ENCODE assay signal across 2 cellular contexts in the genomic region with DNA sequence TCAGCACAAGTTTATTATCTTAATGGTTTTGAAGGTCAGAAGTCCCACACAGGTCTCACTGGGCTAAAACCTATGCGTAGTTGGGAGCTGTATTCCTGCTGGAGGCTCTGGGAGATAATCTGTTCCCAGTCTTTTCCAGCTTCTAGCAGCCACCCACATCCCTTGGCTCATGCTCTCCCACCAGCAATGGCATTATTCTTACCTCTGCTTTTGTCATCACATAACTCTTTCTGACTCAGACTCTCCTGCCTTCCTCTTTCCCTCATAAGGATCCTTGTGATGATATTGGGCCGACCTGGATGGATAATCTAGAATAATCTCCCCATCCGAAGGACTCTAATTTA.
TF ChIP-seq lines count a peak whose summit lies in the region.

No MANE protein-coding gene starts in this region.

TF ChIP-seq in SK-N-SH, 30 proteins besides CTCF, POLR2A, EP300 and RAD21 (continued from another document):
- TF ChIP-seq, protein P1, sequence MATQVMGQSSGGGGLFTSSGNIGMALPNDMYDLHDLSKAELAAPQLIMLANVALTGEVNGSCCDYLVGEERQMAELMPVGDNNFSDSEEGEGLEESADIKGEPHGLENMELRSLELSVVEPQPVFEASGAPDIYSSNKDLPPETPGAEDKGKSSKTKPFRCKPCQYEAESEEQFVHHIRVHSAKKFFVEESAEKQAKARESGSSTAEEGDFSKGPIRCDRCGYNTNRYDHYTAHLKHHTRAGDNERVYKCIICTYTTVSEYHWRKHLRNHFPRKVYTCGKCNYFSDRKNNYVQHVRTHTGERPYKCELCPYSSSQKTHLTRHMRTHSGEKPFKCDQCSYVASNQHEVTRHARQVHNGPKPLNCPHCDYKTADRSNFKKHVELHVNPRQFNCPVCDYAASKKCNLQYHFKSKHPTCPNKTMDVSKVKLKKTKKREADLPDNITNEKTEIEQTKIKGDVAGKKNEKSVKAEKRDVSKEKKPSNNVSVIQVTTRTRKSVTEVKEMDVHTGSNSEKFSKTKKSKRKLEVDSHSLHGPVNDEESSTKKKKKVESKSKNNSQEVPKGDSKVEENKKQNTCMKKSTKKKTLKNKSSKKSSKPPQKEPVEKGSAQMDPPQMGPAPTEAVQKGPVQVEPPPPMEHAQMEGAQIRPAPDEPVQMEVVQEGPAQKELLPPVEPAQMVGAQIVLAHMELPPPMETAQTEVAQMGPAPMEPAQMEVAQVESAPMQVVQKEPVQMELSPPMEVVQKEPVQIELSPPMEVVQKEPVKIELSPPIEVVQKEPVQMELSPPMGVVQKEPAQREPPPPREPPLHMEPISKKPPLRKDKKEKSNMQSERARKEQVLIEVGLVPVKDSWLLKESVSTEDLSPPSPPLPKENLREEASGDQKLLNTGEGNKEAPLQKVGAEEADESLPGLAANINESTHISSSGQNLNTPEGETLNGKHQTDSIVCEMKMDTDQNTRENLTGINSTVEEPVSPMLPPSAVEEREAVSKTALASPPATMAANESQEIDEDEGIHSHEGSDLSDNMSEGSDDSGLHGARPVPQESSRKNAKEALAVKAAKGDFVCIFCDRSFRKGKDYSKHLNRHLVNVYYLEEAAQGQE (IDR thresholded peaks at IDR 0.05; ENCODE audit: low read depth, low read length): no peak
- TF ChIP-seq RFX5 (IDR thresholded peaks at IDR 0.05; ENCODE audit: low read length): no peak
- TF ChIP-seq SMC3 (IDR thresholded peaks at IDR 0.05; ENCODE audit: low read depth, low read length): no peak
- no peak for TF ChIP-seq JUND (IDR thresholded peaks at IDR 0.05)
- TF ChIP-seq FOSL2 (IDR thresholded peaks at IDR 0.05; ENCODE audit: borderline replicate concordance, low read depth): no peak
- TF ChIP-seq, protein P2, sequence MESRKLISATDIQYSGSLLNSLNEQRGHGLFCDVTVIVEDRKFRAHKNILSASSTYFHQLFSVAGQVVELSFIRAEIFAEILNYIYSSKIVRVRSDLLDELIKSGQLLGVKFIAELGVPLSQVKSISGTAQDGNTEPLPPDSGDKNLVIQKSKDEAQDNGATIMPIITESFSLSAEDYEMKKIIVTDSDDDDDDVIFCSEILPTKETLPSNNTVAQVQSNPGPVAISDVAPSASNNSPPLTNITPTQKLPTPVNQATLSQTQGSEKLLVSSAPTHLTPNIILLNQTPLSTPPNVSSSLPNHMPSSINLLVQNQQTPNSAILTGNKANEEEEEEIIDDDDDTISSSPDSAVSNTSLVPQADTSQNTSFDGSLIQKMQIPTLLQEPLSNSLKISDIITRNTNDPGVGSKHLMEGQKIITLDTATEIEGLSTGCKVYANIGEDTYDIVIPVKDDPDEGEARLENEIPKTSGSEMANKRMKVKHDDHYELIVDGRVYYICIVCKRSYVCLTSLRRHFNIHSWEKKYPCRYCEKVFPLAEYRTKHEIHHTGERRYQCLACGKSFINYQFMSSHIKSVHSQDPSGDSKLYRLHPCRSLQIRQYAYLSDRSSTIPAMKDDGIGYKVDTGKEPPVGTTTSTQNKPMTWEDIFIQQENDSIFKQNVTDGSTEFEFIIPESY (IDR thresholded peaks at IDR 0.05; ENCODE audit: borderline replicate concordance, low read depth): no peak
- no peak for TF ChIP-seq RXRA (IDR thresholded peaks at IDR 0.05; ENCODE audit: borderline replicate concordance, low read depth)
- TF ChIP-seq FOXM1 (IDR thresholded peaks at IDR 0.05; ENCODE audit: low read depth): no peak

TF ChIP-seq in SK-N-SH treated with all-trans-retinoic acid at 6 μM for 48 hours, 23 proteins besides CTCF, POLR2A, EP300 and RAD21 (continued from another document):
- TF ChIP-seq, protein P3, sequence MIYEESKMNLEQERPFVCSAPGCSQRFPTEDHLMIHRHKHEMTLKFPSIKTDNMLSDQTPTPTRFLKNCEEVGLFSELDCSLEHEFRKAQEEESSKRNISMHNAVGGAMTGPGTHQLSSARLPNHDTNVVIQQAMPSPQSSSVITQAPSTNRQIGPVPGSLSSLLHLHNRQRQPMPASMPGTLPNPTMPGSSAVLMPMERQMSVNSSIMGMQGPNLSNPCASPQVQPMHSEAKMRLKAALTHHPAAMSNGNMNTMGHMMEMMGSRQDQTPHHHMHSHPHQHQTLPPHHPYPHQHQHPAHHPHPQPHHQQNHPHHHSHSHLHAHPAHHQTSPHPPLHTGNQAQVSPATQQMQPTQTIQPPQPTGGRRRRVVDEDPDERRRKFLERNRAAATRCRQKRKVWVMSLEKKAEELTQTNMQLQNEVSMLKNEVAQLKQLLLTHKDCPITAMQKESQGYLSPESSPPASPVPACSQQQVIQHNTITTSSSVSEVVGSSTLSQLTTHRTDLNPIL (CRISPR knock-in tag; IDR thresholded peaks at IDR 0.05; ENCODE audit: low read depth): no peak
- TF ChIP-seq TCF4 (CRISPR knock-in tag; IDR thresholded peaks at IDR 0.05; ENCODE audit: borderline replicate concordance) (no peak), BACH2 (CRISPR knock-in tag; IDR thresholded peaks at IDR 0.05; ENCODE audit: borderline replicate concordance) (no peak), POU6F1 (CRISPR knock-in tag; IDR thresholded peaks at IDR 0.05; ENCODE audit: borderline replicate concordance, low read depth) (no peak), SNAI2 (CRISPR knock-in tag; IDR thresholded peaks at IDR 0.05) (no peak), ISL1 (CRISPR knock-in tag; IDR thresholded peaks at IDR 0.05) (no peak), CSDC2 (CRISPR knock-in tag; IDR thresholded peaks at IDR 0.05) (no peak), ZC3H10 (CRISPR knock-in tag; IDR thresholded peaks at IDR 0.05) (no peak), ZNF565 (CRISPR knock-in tag; conservative IDR thresholded peaks at IDR 0.05; ENCODE audit: low read depth) (no peak), ZFP30 (CRISPR knock-in tag; IDR thresholded peaks at IDR 0.05) (no peak), ESRRG (CRISPR knock-in tag; IDR thresholded peaks at IDR 0.05) (no peak), GLIS3 (CRISPR knock-in tag; IDR thresholded peaks at IDR 0.05) (no peak), PPARA (CRISPR knock-in tag; IDR thresholded peaks at IDR 0.05; ENCODE audit: borderline replicate concordance) (no peak), ZNF70 (CRISPR knock-in tag; IDR thresholded peaks at IDR 0.05) (no peak), RARB (CRISPR knock-in tag; IDR thresholded peaks at IDR 0.05) (no peak), TOX (CRISPR knock-in tag; IDR thresholded peaks at IDR 0.05; ENCODE audit: borderline replicate concordance) (no peak)
- TF ChIP-seq, protein P4, sequence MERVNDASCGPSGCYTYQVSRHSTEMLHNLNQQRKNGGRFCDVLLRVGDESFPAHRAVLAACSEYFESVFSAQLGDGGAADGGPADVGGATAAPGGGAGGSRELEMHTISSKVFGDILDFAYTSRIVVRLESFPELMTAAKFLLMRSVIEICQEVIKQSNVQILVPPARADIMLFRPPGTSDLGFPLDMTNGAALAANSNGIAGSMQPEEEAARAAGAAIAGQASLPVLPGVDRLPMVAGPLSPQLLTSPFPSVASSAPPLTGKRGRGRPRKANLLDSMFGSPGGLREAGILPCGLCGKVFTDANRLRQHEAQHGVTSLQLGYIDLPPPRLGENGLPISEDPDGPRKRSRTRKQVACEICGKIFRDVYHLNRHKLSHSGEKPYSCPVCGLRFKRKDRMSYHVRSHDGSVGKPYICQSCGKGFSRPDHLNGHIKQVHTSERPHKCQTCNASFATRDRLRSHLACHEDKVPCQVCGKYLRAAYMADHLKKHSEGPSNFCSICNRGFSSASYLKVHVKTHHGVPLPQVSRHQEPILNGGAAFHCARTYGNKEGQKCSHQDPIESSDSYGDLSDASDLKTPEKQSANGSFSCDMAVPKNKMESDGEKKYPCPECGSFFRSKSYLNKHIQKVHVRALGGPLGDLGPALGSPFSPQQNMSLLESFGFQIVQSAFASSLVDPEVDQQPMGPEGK (CRISPR knock-in tag; IDR thresholded peaks at IDR 0.05; ENCODE audit: borderline replicate concordance): no peak
